Comparison of ENCODE assay signal across 19 cellular contexts in the genomic region with DNA sequence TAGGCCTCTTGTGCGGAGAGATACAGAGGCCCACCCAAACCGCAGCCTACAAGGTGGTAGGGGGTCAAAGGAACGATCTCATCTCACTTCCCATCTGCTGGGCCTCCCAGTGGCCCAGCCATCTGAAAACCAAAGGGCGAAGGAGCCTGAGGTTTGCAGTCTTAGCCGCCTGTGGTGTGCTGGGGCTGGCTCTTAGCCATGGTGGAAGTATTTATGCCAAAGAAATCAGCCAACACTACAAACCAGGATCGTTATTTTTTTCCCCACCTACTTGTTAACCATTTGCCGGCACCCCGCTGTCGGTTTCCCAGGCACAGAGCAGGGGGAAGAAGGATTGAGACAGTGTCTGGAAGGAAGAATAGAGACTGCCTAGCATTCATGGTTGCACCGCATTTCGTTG.
"Had no signal": no experiment of that assay in that cellular context is flagged by ENCODE, and none has a peak within 500 bp of the region (broad histone marks: within the 10 kb centered on the region; RNA-seq: fewer than 3 reads in every experiment).

No MANE protein-coding gene starts in this region.

- H3K36me3 ChIP-seq: esophagus muscularis mucosa, heart right ventricle, left ventricle myocardium inferior, thyroid gland had no signal

- H3K27me3 Mint-ChIP-seq: activated CD8-positive, alpha-beta T cell treated with anti-CD3 and anti-CD28 coated beads for 36 hours; activated naive CD8-positive, alpha-beta T cell treated with anti-CD3 and anti-CD28 coated beads for 36 hours; activated T-helper 17 cell treated with anti-CD3 and anti-CD28 coated beads, Interleukin-2, amount 50 U/mL, for 72 hours; dendritic cell treated with granulocyte-macrophage colony-stimulating factor and Interleukin-4, amounts not matched to agents 40 ng/mL and 50 ng/mL, for 4 days; naive thymus-derived CD4-positive, alpha-beta T cell; stimulated activated naive B cell treated with anti-CD40 and anti-IgM and Interleukin-4, amounts not matched to agents 10 μg/mL and 1 μg/mL and 100 μg/mL, for 72 hours had no signal

- H3K9me3 Mint-ChIP-seq: activated CD8-positive, alpha-beta T cell treated with anti-CD3 and anti-CD28 coated beads for 36 hours; activated naive CD8-positive, alpha-beta T cell treated with anti-CD3 and anti-CD28 coated beads for 36 hours; activated T-helper 17 cell treated with anti-CD3 and anti-CD28 coated beads, Interleukin-2, amount 50 U/mL, for 72 hours; dendritic cell treated with granulocyte-macrophage colony-stimulating factor and Interleukin-4, amounts not matched to agents 40 ng/mL and 50 ng/mL, for 4 days; naive thymus-derived CD4-positive, alpha-beta T cell; stimulated activated naive B cell treated with anti-CD40 and anti-IgM and Interleukin-4, amounts not matched to agents 10 μg/mL and 1 μg/mL and 100 μg/mL, for 72 hours; T-helper 2 cell treated with Interferon-gamma antibody and Interleukin-4, amounts not matched to agents 5 μg/mL and 100 μg/mL, for 36 hours had no signal

- H3K27ac Mint-ChIP-seq: activated CD8-positive, alpha-beta T cell treated with anti-CD3 and anti-CD28 coated beads for 36 hours; activated naive CD8-positive, alpha-beta T cell treated with anti-CD3 and anti-CD28 coated beads for 36 hours; activated T-helper 17 cell treated with anti-CD3 and anti-CD28 coated beads, Interleukin-2, amount 50 U/mL, for 72 hours; dendritic cell treated with granulocyte-macrophage colony-stimulating factor and Interleukin-4, amounts not matched to agents 40 ng/mL and 50 ng/mL, for 4 days; naive thymus-derived CD4-positive, alpha-beta T cell; stimulated activated naive B cell treated with anti-CD40 and anti-IgM and Interleukin-4, amounts not matched to agents 10 μg/mL and 1 μg/mL and 100 μg/mL, for 72 hours; T-helper 2 cell treated with Interferon-gamma antibody and Interleukin-4, amounts not matched to agents 5 μg/mL and 100 μg/mL, for 36 hours had no signal

- ATAC-seq: activated CD8-positive, alpha-beta T cell treated with anti-CD3 and anti-CD28 coated beads for 36 hours; activated T-helper 17 cell treated with anti-CD3 and anti-CD28 coated beads, Interleukin-2, amount 50 U/mL, for 72 hours; heart right ventricle; naive thymus-derived CD4-positive, alpha-beta T cell; stimulated activated naive B cell treated with anti-CD40 and anti-IgM and Interleukin-4, amounts not matched to agents 10 μg/mL and 1 μg/mL and 100 μg/mL, for 72 hours had no signal

- H3K9ac ChIP-seq: parathyroid adenoma had no signal

- H3K4me1 ChIP-seq: esophagus muscularis mucosa, heart right ventricle, left ventricle myocardium inferior, parathyroid adenoma, thyroid gland had no signal

- H3K27me3 ChIP-seq: esophagus muscularis mucosa, heart right ventricle, thyroid gland had no signal

- H2AFZ ChIP-seq: parathyroid adenoma had no signal

- DNase-seq: activated CD4-positive, alpha-beta T cell treated with anti-CD3 and anti-CD28 coated beads for 48 hours; activated CD4-positive, CD25-positive, alpha-beta regulatory T cell; activated CD8-positive, alpha-beta T cell treated with anti-CD3 and anti-CD28 coated beads for 36 hours; activated naive CD4-positive, alpha-beta T cell; activated naive CD8-positive, alpha-beta T cell treated with anti-CD3 and anti-CD28 coated beads for 36 hours; activated T-cell treated with anti-CD3 and anti-CD28 coated beads, Interleukin-2, amount 50 U/mL, for 1 hour; amniotic stem cell; cerebellar nuclear complex; effector memory CD4-positive, alpha-beta T cell; heart right ventricle; left ventricle myocardium inferior; naive thymus-derived CD4-positive, alpha-beta T cell; stimulated activated naive B cell treated with anti-CD40 and anti-IgM and Interleukin-4, amounts not matched to agents 10 μg/mL and 1 μg/mL and 100 μg/mL, for 72 hours; thyroid gland had no signal

- H3K4me3 ChIP-seq: esophagus muscularis mucosa, heart right ventricle, left ventricle myocardium inferior, thyroid gland had no signal

- H3K4me3 Mint-ChIP-seq: activated CD8-positive, alpha-beta T cell treated with anti-CD3 and anti-CD28 coated beads for 36 hours; activated naive CD8-positive, alpha-beta T cell treated with anti-CD3 and anti-CD28 coated beads for 36 hours; activated T-helper 17 cell treated with anti-CD3 and anti-CD28 coated beads, Interleukin-2, amount 50 U/mL, for 72 hours; dendritic cell treated with granulocyte-macrophage colony-stimulating factor and Interleukin-4, amounts not matched to agents 40 ng/mL and 50 ng/mL, for 4 days; naive thymus-derived CD4-positive, alpha-beta T cell; stimulated activated naive B cell treated with anti-CD40 and anti-IgM and Interleukin-4, amounts not matched to agents 10 μg/mL and 1 μg/mL and 100 μg/mL, for 72 hours; T-helper 2 cell treated with Interferon-gamma antibody and Interleukin-4, amounts not matched to agents 5 μg/mL and 100 μg/mL, for 36 hours had no signal

- H3K4me1 Mint-ChIP-seq: activated T-helper 17 cell treated with anti-CD3 and anti-CD28 coated beads, Interleukin-2, amount 50 U/mL, for 72 hours had no signal

- H3K9me3 ChIP-seq: esophagus muscularis mucosa, heart right ventricle, left ventricle myocardium inferior, thyroid gland had no signal

- H3K36me3 Mint-ChIP-seq: activated naive CD8-positive, alpha-beta T cell treated with anti-CD3 and anti-CD28 coated beads for 36 hours; naive thymus-derived CD4-positive, alpha-beta T cell; stimulated activated naive B cell treated with anti-CD40 and anti-IgM and Interleukin-4, amounts not matched to agents 10 μg/mL and 1 μg/mL and 100 μg/mL, for 72 hours had no signal

- H3K27ac ChIP-seq: esophagus muscularis mucosa, heart right ventricle, left ventricle myocardium inferior, parathyroid adenoma, thyroid gland had no signal
